Comparison of ENCODE assay signal across 9 cellular contexts in genomic region chr1:220300442-220301121, GRCh38. TPM values are rescaled to one million over a fixed set of nuclear protein-coding genes. Genes with fewer than 3 reads are reported as not detected.
DNase-seq lines count a peak whose midpoint lies in the region; ATAC-seq and TF ChIP-seq lines count a peak whose summit lies in the region.
"Had no signal": no experiment of that assay in that cellular context is flagged by ENCODE, and none has a peak within 500 bp of the region (broad histone marks: within the 10 kb centered on the region; RNA-seq: fewer than 3 reads in every experiment).

No MANE protein-coding gene starts in this region.

- no peaks in the 10 kb centered on the region for H3K9me3 ChIP-seq in adipocyte (ENCODE audit: control insufficient read depth, low read length)
- H3K9me3 ChIP-seq in heart left ventricle, result peaks cover 0 to 13% (median 0%) of the 10 kb centered on the region in 12 donors
- H3K9me3 ChIP-seq: Peyer's patch had no signal

- intact Hi-C loops in heart left ventricle (cut with DNase I), result loop anchor here in 1 of 10 donors (10.0 kb wide), 1 partner anchor 154 kb away; no protein-coding TSS in a partner anchor

- ATAC-seq in heart left ventricle, result peak; percentile 80 to 99 (median 97)
- ATAC-seq in HG03280 (IDR thresholded peaks at IDR 0.05; ENCODE audit: unreplicated experiment), result no peak
- no peak for ATAC-seq in stimulated activated naive CD8-positive, alpha-beta T cell treated with anti-CD3 and anti-CD28 coated beads, Interleukin-15, amount 100 ng/mL, for 72 hours

- no peaks in the 10 kb centered on the region for H3K36me3 ChIP-seq in adipocyte (ENCODE audit: control insufficient read depth, insufficient read depth, low read length, severe bottlenecking)
- no peaks in the 10 kb centered on the region for H3K36me3 ChIP-seq in heart left ventricle
- H3K36me3 ChIP-seq in rectal smooth muscle tissue (ENCODE audit: control insufficient read depth, insufficient read depth, low read length), result no peaks in the 10 kb centered on the region
- H3K36me3 ChIP-seq: Peyer's patch had no signal

- no peak overlapping the region for H3K4me3 Mint-ChIP-seq in stimulated activated naive CD8-positive, alpha-beta T cell treated with anti-CD3 and anti-CD28 coated beads, Interleukin-15, amount 100 ng/mL, for 72 hours

- H3K4me3 ChIP-seq in adipocyte (ENCODE audit: low read length) (peak overlapping the region; percentile 51), heart left ventricle (peak overlapping the region in 6 of 12 donors; percentile 19 to 48 (median 35)), rectal smooth muscle tissue (ENCODE audit: low read length) (no peak overlapping the region)
- H3K4me3 ChIP-seq: Peyer's patch had no signal

- H3K4me1 ChIP-seq in adipocyte (ENCODE audit: control insufficient read depth, insufficient read depth, low read length) (peaks cover 11% of the 10 kb centered on the region), heart left ventricle (peaks cover 0 to 21% (median 9%) of the 10 kb centered on the region in 12 donors), rectal smooth muscle tissue (ENCODE audit: control insufficient read depth, insufficient read depth, low read length) (peaks cover 5% of the 10 kb centered on the region)
- H3K4me1 ChIP-seq: Peyer's patch had no signal

- no peaks in the 10 kb centered on the region for H3K27me3 ChIP-seq in adipocyte (replicated peaks; ENCODE audit: control insufficient read depth, insufficient read depth, low read length)
- H3K27me3 ChIP-seq in heart left ventricle, result no peaks in the 10 kb centered on the region
- no peaks in the 10 kb centered on the region for H3K27me3 ChIP-seq in rectal smooth muscle tissue (ENCODE audit: control insufficient read depth, insufficient read depth, low read length)
- H3K27me3 ChIP-seq: Peyer's patch had no signal

- no peak for TF ChIP-seq CTCF in heart left ventricle (IDR thresholded peaks at IDR 0.05)

- peak overlapping the region in 11 of 12 donors; percentile 53 to 88 (median 72) for H3K27ac ChIP-seq in heart left ventricle
- peak overlapping the region; percentile 69 for H3K27ac ChIP-seq in rectal smooth muscle tissue (ENCODE audit: low read depth, low read length)

- H3K27ac Mint-ChIP-seq in stimulated activated naive CD8-positive, alpha-beta T cell treated with anti-CD3 and anti-CD28 coated beads, Interleukin-15, amount 100 ng/mL, for 72 hours, result no peak overlapping the region

- DNase-seq in HT-29 (ENCODE audit: low spot score) (peak; percentile 47), adipocyte (ENCODE audit: low read depth) (peak; percentile 92), heart left ventricle (peak; percentile 65 to 79 (median 74)), T-helper 2 cell (no peak), COR-L47 (lab: John Stamatoyannopoulos, UW) (no peak)
- no peak for DNase-seq in stimulated activated naive CD8-positive, alpha-beta T cell treated with anti-CD3 and anti-CD28 coated beads, Interleukin-15, amount 100 ng/mL, for 72 hours

- H3K9ac ChIP-seq in adipocyte (ENCODE audit: low read length) (peak overlapping the region; percentile 64), rectal smooth muscle tissue (ENCODE audit: low read length) (no peak overlapping the region)

- H3K4me1 Mint-ChIP-seq in stimulated activated naive CD8-positive, alpha-beta T cell treated with anti-CD3 and anti-CD28 coated beads, Interleukin-15, amount 100 ng/mL, for 72 hours, result no peaks in the 10 kb centered on the region

- peaks cover 29% of the 10 kb centered on the region for H3K27me3 Mint-ChIP-seq in stimulated activated naive CD8-positive, alpha-beta T cell treated with anti-CD3 and anti-CD28 coated beads, Interleukin-15, amount 100 ng/mL, for 72 hours

- TF ChIP-seq POLR2A in heart left ventricle (IDR thresholded peaks at IDR 0.05), result no peak

- 16 to 24% (median 20%) methylated on average over 7 of the region's 7 CpGs for WGBS in heart left ventricle, 4 donors

- no peaks in the 10 kb centered on the region for H3K9me3 Mint-ChIP-seq in stimulated activated naive CD8-positive, alpha-beta T cell treated with anti-CD3 and anti-CD28 coated beads, Interleukin-15, amount 100 ng/mL, for 72 hours

RNA-seq across cellular contexts. Expression of gene RAB3GAP2, which starts 28.3 kb away (rescaled TPM):
- 6.9 and 8.7 TPM in 2 replicates for total RNA-seq in HT-29 (2014; rRNA removed; shearing (Covaris generic))
- 10 to 100 TPM; 13.8 to 39.3 (median 28.9) TPM for total RNA-seq in heart left ventricle
- 10 to 100 TPM in 1 of 2 donors, 1 to 10 TPM in 1; 6.5 to 11.7 TPM for polyA plus RNA-seq in heart left ventricle

Comparison
In these comparisons a context has a peak if more than half of its experiments do, and no peak if none do; other contexts are left out.
1. DNase-seq: peak in HT-29 (single experiment), adipocyte (single experiment) and heart left ventricle (5 of 5); none in T-helper 2 cell (0 of 5), stimulated activated naive CD8-positive, alpha-beta T cell treated with anti-CD3 and anti-CD28 coated beads, Interleukin-15, amount 100 ng/mL, for 72 hours (0 of 2) and COR-L47 (single experiment).
2. ATAC-seq: peak in heart left ventricle (4 of 4); none in HG03280 (single experiment) and stimulated activated naive CD8-positive, alpha-beta T cell treated with anti-CD3 and anti-CD28 coated beads, Interleukin-15, amount 100 ng/mL, for 72 hours (single experiment).